Comparison of ENCODE assay signal across 1 cellular context in the genomic region with DNA sequence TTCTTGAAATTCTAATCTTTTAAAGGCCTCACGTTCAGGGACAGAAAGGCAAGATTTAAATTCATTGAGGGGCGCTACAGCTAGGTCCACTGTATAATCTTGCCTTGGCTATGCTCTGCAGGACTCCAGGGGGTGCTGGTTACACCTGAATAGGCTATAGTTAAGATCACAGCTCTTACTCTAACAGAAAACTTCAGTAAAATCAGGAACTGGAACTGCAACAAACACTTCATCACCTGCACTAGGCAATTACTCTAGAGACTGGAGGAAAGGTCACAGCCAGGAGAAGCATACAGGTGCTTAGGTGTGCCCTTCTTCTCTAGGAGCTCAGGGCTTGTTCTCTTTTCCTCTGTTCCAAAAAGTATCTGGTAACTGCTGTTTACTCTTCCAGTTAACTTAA.
TF ChIP-seq lines count a peak whose summit lies in the region.

No MANE protein-coding gene starts in this region.

TF ChIP-seq in GM12878, 131 proteins besides CTCF, POLR2A, EP300 and RAD21:
- TF ChIP-seq ATF7 (IDR thresholded peaks at IDR 0.05; ENCODE audit: low read depth) (no peak), SPI1 (IDR thresholded peaks at IDR 0.05; ENCODE audit: borderline replicate concordance, insufficient read depth, low read depth, low read length) (peak; percentile 38; the same call in 1 of the 2 replicates), NFIC (IDR thresholded peaks at IDR 0.05; ENCODE audit: low read depth, low read length) (no peak), ZSCAN29 (IDR thresholded peaks at IDR 0.05) (no peak)
- TF ChIP-seq, protein P1, sequence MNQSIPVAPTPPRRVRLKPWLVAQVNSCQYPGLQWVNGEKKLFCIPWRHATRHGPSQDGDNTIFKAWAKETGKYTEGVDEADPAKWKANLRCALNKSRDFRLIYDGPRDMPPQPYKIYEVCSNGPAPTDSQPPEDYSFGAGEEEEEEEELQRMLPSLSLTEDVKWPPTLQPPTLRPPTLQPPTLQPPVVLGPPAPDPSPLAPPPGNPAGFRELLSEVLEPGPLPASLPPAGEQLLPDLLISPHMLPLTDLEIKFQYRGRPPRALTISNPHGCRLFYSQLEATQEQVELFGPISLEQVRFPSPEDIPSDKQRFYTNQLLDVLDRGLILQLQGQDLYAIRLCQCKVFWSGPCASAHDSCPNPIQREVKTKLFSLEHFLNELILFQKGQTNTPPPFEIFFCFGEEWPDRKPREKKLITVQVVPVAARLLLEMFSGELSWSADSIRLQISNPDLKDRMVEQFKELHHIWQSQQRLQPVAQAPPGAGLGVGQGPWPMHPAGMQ (IDR thresholded peaks at IDR 0.05; ENCODE audit: borderline replicate concordance) = no peak
- TF ChIP-seq, protein P2, sequence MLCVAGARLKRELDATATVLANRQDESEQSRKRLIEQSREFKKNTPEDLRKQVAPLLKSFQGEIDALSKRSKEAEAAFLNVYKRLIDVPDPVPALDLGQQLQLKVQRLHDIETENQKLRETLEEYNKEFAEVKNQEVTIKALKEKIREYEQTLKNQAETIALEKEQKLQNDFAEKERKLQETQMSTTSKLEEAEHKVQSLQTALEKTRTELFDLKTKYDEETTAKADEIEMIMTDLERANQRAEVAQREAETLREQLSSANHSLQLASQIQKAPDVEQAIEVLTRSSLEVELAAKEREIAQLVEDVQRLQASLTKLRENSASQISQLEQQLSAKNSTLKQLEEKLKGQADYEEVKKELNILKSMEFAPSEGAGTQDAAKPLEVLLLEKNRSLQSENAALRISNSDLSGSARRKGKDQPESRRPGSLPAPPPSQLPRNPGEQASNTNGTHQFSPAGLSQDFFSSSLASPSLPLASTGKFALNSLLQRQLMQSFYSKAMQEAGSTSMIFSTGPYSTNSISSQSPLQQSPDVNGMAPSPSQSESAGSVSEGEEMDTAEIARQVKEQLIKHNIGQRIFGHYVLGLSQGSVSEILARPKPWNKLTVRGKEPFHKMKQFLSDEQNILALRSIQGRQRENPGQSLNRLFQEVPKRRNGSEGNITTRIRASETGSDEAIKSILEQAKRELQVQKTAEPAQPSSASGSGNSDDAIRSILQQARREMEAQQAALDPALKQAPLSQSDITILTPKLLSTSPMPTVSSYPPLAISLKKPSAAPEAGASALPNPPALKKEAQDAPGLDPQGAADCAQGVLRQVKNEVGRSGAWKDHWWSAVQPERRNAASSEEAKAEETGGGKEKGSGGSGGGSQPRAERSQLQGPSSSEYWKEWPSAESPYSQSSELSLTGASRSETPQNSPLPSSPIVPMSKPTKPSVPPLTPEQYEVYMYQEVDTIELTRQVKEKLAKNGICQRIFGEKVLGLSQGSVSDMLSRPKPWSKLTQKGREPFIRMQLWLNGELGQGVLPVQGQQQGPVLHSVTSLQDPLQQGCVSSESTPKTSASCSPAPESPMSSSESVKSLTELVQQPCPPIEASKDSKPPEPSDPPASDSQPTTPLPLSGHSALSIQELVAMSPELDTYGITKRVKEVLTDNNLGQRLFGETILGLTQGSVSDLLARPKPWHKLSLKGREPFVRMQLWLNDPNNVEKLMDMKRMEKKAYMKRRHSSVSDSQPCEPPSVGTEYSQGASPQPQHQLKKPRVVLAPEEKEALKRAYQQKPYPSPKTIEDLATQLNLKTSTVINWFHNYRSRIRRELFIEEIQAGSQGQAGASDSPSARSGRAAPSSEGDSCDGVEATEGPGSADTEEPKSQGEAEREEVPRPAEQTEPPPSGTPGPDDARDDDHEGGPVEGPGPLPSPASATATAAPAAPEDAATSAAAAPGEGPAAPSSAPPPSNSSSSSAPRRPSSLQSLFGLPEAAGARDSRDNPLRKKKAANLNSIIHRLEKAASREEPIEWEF (IDR thresholded peaks at IDR 0.05; ENCODE audit: insufficient replicate concordance, low read depth, low read length) = no peak
